In genomic region chr7:144835668-144836544, GRCh38 we compare ENCODE assay signal across 8 cellular contexts. TPM values are rescaled to one million over a fixed set of nuclear protein-coding genes. Genes with fewer than 3 reads are reported as not detected.
DNase-seq lines count a peak whose midpoint lies in the region; ATAC-seq and TF ChIP-seq lines count a peak whose summit lies in the region.

Gene TPK1, minus strand, starts transcription at chr7:144836053. Its CDS starts 451 bp downstream, at chr7:144835602.

- no peaks in the 10 kb centered on the region for H3K36me3 ChIP-seq in prostate gland
- H3K36me3 ChIP-seq in urinary bladder (ENCODE audit: insufficient read depth) = no peaks in the 10 kb centered on the region

- H3K9me3 ChIP-seq in prostate gland = no peaks in the 10 kb centered on the region

- H3K4me3 ChIP-seq in prostate gland = peak within 1 kb of the TSS; percentile 69 to 79
- peak within 1 kb of the TSS; percentile 59 for H3K4me3 ChIP-seq in urinary bladder (ENCODE audit: low read depth, low read length)

- intact Hi-C loops in left ventricle myocardium superior (cut with micrococcal nuclease) (no loop called here), prostate gland (cut with DNase I) (loop anchor here (10.0 kb wide), 1 partner anchor 101 kb away; no protein-coding TSS in a partner anchor)

- TF ChIP-seq POLR2A in GM15510 (IDR thresholded peaks at IDR 0.05; ENCODE audit: borderline replicate concordance, extremely low read depth, insufficient read length) (peak; percentile 95), prostate gland (IDR thresholded peaks at IDR 0.05) (peak; percentile 81)

- H3K27ac ChIP-seq in angular gyrus (ENCODE audit: low read depth, low read length) = peak within 1 kb of the TSS; percentile 88
- H3K27ac ChIP-seq in prostate gland = peak within 1 kb of the TSS; percentile 86 to 93
- H3K27ac ChIP-seq in urinary bladder (ENCODE audit: low read depth) = peak within 1 kb of the TSS; percentile 81

- peak; percentile 46 for DNase-seq in NCI-H1436 treated with DMSO at 0.1 percent for 48 hours (lab: John Stamatoyannopoulos, UW)
- DNase-seq in T-helper 2 cell = peak; percentile 70 to 99 (median 84)
- DNase-seq in left ventricle myocardium superior = peak; percentile 96
- DNase-seq in prostate gland (ENCODE audit: low spot score) = peak; percentile 84

- H3K4me1 ChIP-seq in prostate gland (replicated peaks) = no peaks in the 10 kb centered on the region
- no peaks in the 10 kb centered on the region for H3K4me1 ChIP-seq in urinary bladder (ENCODE audit: insufficient read depth)

- WGBS in prostate gland = 13% methylated on average over 55 of the region's 81 CpGs
- 7% methylated on average over 81 of the region's 81 CpGs for WGBS in urinary bladder

- TF ChIP-seq CTCF in prostate gland (IDR thresholded peaks at IDR 0.05) = peak in 1 of 4 experiments; percentile 23

- H3K27me3 ChIP-seq in prostate gland (replicated peaks; ENCODE audit: insufficient read depth) = no peaks in the 10 kb centered on the region

- ATAC-seq in HG02840 (IDR thresholded peaks at IDR 0.05; ENCODE audit: low FRiP score, unreplicated experiment) (peak; percentile 92), left ventricle myocardium superior (peak; percentile 97)

RNA-seq across cellular contexts. Expression of gene TPK1, which starts in this region (rescaled TPM):
- total RNA-seq in left ventricle myocardium superior (4.9 TPM), prostate gland (1 to 10 TPM; 4.5 to 5.1 TPM), urinary bladder (10.7 TPM)
- polyA plus RNA-seq in urinary bladder = 5.7 TPM

Comparison
In these comparisons a context has a peak if more than half of its experiments do, and no peak if none do; other contexts are left out.
1. Peak in every context shown above with its lines: DNase-seq, ATAC-seq, H3K4me3 ChIP-seq and H3K27ac ChIP-seq.
2. DNase-seq: peak in every context shown above with its lines; median percentile 96 in left ventricle myocardium superior; 84 in T-helper 2 cell; 84 in prostate gland; 46 in NCI-H1436 treated with DMSO at 0.1 percent for 48 hours.